24 cellular contexts compared by ENCODE assay signal in genomic region chr10:78417425-78418370, GRCh38.
"Had no signal": no experiment of that assay in that cellular context is flagged by ENCODE, and none has a peak within 500 bp of the region (broad histone marks: within the 10 kb centered on the region; RNA-seq: fewer than 3 reads in every experiment).

No MANE protein-coding gene starts in this region.

- FAIRE-seq: endothelial cell of umbilical vein, urothelium cell line had no signal

- H3K4me1 Mint-ChIP-seq: activated CD4-positive, alpha-beta memory T cell treated with anti-CD3 and anti-CD28 coated beads, Interleukin-2, amount 10 ng/mL, durations not matched to agents 7 days and 5 days; activated CD8-positive, alpha-beta memory T cell treated with anti-CD3 and anti-CD28 coated beads, Interleukin-2, amount 10 ng/mL, durations not matched to agents 7 days and 5 days; activated naive CD4-positive, alpha-beta T cell treated with anti-CD3 and anti-CD28 coated beads, Interleukin-2, amount 10 ng/mL, durations not matched to agents 7 days and 5 days; activated naive CD8-positive, alpha-beta T cell treated with anti-CD3 and anti-CD28 coated beads, Interleukin-2, amount 50 U/mL, for 24 hours; immature natural killer cell; stimulated activated memory B cell treated with anti-CD40 and anti-IgM and Interleukin-4, amounts not matched to agents 10 μg/mL and 1 μg/mL and 100 μg/mL, for 72 hours had no signal

- H3K36me3 Mint-ChIP-seq: activated CD8-positive, alpha-beta memory T cell treated with anti-CD3 and anti-CD28 coated beads, Interleukin-2, amount 10 ng/mL, durations not matched to agents 7 days and 5 days; activated naive CD4-positive, alpha-beta T cell treated with anti-CD3 and anti-CD28 coated beads, Interleukin-2, amount 10 ng/mL, durations not matched to agents 7 days and 5 days; brain; immature natural killer cell; stimulated activated memory B cell treated with anti-CD40 and anti-IgM and Interleukin-4, amounts not matched to agents 10 μg/mL and 1 μg/mL and 100 μg/mL, for 72 hours had no signal

- H3K4me3 Mint-ChIP-seq: activated CD4-positive, alpha-beta memory T cell treated with anti-CD3 and anti-CD28 coated beads, Interleukin-2, amount 10 ng/mL, durations not matched to agents 7 days and 5 days; activated CD8-positive, alpha-beta memory T cell treated with anti-CD3 and anti-CD28 coated beads, Interleukin-2, amount 10 ng/mL, durations not matched to agents 7 days and 5 days; activated naive CD4-positive, alpha-beta T cell treated with anti-CD3 and anti-CD28 coated beads, Interleukin-2, amount 10 ng/mL, durations not matched to agents 7 days and 5 days; activated naive CD8-positive, alpha-beta T cell treated with anti-CD3 and anti-CD28 coated beads, Interleukin-2, amount 50 U/mL, for 24 hours; brain; immature natural killer cell; nephron; stimulated activated memory B cell treated with anti-CD40 and anti-IgM and Interleukin-4, amounts not matched to agents 10 μg/mL and 1 μg/mL and 100 μg/mL, for 72 hours; T-helper 2 cell treated with Interferon-gamma antibody and Interleukin-4, amounts not matched to agents 5 μg/mL and 100 μg/mL, for 36 hours had no signal

- H3K4me1 ChIP-seq: psoas muscle, right lobe of liver, spleen had no signal

- ATAC-seq: activated CD8-positive, alpha-beta memory T cell treated with anti-CD3 and anti-CD28 coated beads, Interleukin-2, amount 10 ng/mL, durations not matched to agents 7 days and 5 days; activated naive CD8-positive, alpha-beta T cell treated with anti-CD3 and anti-CD28 coated beads, Interleukin-2, amount 50 U/mL, for 24 hours; psoas muscle; right lobe of liver; stimulated activated memory B cell treated with anti-CD40 and anti-IgM and Interleukin-4, amounts not matched to agents 10 μg/mL and 1 μg/mL and 100 μg/mL, for 72 hours had no signal

- H3K36me3 ChIP-seq: esophagus squamous epithelium, right lobe of liver, spleen, thoracic aorta had no signal

- H3K9me3 Mint-ChIP-seq: activated CD4-positive, alpha-beta memory T cell treated with anti-CD3 and anti-CD28 coated beads, Interleukin-2, amount 10 ng/mL, durations not matched to agents 7 days and 5 days; activated naive CD4-positive, alpha-beta T cell treated with anti-CD3 and anti-CD28 coated beads, Interleukin-2, amount 10 ng/mL, durations not matched to agents 7 days and 5 days; activated naive CD8-positive, alpha-beta T cell treated with anti-CD3 and anti-CD28 coated beads, Interleukin-2, amount 50 U/mL, for 24 hours; immature natural killer cell; nephron; stimulated activated memory B cell treated with anti-CD40 and anti-IgM and Interleukin-4, amounts not matched to agents 10 μg/mL and 1 μg/mL and 100 μg/mL, for 72 hours; T-helper 2 cell treated with Interferon-gamma antibody and Interleukin-4, amounts not matched to agents 5 μg/mL and 100 μg/mL, for 36 hours had no signal

- H3K27me3 ChIP-seq: esophagus squamous epithelium, right lobe of liver, spleen had no signal

- H3K27ac Mint-ChIP-seq: activated CD4-positive, alpha-beta memory T cell treated with anti-CD3 and anti-CD28 coated beads, Interleukin-2, amount 10 ng/mL, durations not matched to agents 7 days and 5 days; activated CD8-positive, alpha-beta memory T cell treated with anti-CD3 and anti-CD28 coated beads, Interleukin-2, amount 10 ng/mL, durations not matched to agents 7 days and 5 days; activated naive CD4-positive, alpha-beta T cell treated with anti-CD3 and anti-CD28 coated beads, Interleukin-2, amount 10 ng/mL, durations not matched to agents 7 days and 5 days; activated naive CD8-positive, alpha-beta T cell treated with anti-CD3 and anti-CD28 coated beads, Interleukin-2, amount 50 U/mL, for 24 hours; brain; immature natural killer cell; stimulated activated memory B cell treated with anti-CD40 and anti-IgM and Interleukin-4, amounts not matched to agents 10 μg/mL and 1 μg/mL and 100 μg/mL, for 72 hours; T-helper 2 cell treated with Interferon-gamma antibody and Interleukin-4, amounts not matched to agents 5 μg/mL and 100 μg/mL, for 36 hours had no signal

- H3K9me3 ChIP-seq: esophagus squamous epithelium, psoas muscle, right lobe of liver, spleen, thoracic aorta had no signal

- DNase-seq: activated CD4-positive, alpha-beta memory T cell treated with anti-CD3 and anti-CD28 coated beads, Interleukin-2, amount 10 ng/mL, durations not matched to agents 7 days and 5 days; activated CD4-positive, alpha-beta T cell treated with anti-CD3 and anti-CD28 coated beads for 48 hours; activated CD4-positive, CD25-positive, alpha-beta regulatory T cell; activated CD8-positive, alpha-beta memory T cell treated with anti-CD3 and anti-CD28 coated beads, Interleukin-2, amount 10 ng/mL, durations not matched to agents 7 days and 5 days; activated naive CD4-positive, alpha-beta T cell treated with anti-CD3 and anti-CD28 coated beads, Interleukin-2, amount 10 ng/mL, durations not matched to agents 7 days and 5 days; activated naive CD8-positive, alpha-beta T cell treated with anti-CD3 and anti-CD28 coated beads, Interleukin-2, amount 50 U/mL, for 24 hours; anterior cingulate cortex; cerebellar nuclear complex; effector CD4-positive, alpha-beta T cell; esophagus squamous epithelium; immature natural killer cell; midbrain; psoas muscle; spleen; stimulated activated CD4-positive, alpha-beta T cell treated with anti-CD3 and anti-CD28 coated beads, Interleukin-4, amount 100 ng/mL, for 4 hours had no signal

- H3K27ac ChIP-seq: esophagus squamous epithelium, psoas muscle, right lobe of liver, SK-N-MC, spleen had no signal

- H3K4me3 ChIP-seq: esophagus squamous epithelium, psoas muscle, right lobe of liver, SK-N-MC, spleen, thoracic aorta had no signal
